7 cellular contexts compared by ENCODE assay signal in the genomic region with DNA sequence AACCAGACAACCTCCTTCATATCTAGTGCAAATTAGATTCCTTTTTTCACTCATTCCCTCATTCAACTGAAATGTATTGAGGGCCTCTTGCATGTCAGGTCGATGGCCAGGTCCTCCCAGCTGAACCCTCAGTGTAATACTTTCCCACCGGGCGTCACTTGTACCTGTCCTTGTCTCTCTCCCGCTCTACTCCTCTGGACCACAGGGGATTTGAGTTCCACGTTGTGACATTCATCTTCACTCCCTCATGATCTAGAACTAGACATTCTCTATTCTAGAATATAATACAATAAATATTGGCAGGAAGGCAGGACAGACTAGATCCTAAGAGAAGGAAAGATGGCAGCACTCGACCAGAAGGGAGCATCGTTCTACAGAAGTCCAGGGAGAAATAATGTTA.
"Had no signal": no experiment of that assay in that cellular context is flagged by ENCODE, and none has a peak within 500 bp of the region (broad histone marks: within the 10 kb centered on the region; RNA-seq: fewer than 3 reads in every experiment).

No MANE protein-coding gene starts in this region.

- H3K36me3 ChIP-seq: HAP-1 had no signal

- H3K9me3 ChIP-seq: HAP-1 had no signal

- H2AFZ ChIP-seq: GM23248 had no signal

- DNase-seq: GM23248, GOT3, H7, HFFc6, KBM-7 had no signal

- H3K4me3 ChIP-seq: GM23248, HAP-1 had no signal

- H3K4me1 ChIP-seq: HAP-1 had no signal

- H3K27ac ChIP-seq: GM23248, KMS-11 had no signal

- H3K4me2 ChIP-seq: KMS-11 had no signal
